2 cellular contexts compared by ENCODE assay signal in the genomic region with DNA sequence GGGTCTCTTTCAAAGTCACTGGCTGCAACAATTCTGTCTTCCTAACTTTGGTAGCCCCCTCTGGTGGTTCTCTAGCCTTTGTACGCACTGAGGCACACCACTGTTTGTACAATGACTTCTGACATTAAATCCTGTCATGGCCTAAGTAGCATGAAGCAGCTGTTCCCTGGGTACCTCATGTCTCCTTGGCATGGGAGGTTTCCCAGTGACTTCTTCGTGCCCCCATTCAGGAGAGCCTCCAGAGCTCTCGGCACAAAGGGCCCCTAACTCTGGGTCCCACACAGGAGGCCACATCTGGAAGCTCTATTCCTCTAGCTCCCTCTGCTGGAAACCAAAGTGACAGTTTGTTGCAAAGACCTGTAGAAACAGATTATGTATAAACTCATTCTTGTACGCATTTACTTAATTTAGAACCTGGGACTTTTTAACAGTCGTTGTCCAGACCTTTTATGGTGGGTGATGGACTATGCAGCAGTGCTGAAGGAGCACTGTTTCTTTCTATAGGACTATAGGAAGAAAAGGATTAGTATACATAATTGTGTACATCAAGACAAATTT.
TF ChIP-seq lines count a peak whose summit lies in the region.

No MANE protein-coding gene starts in this region.

TF ChIP-seq in GM23338, 12 proteins besides CTCF, POLR2A, EP300 and RAD21 (continues in another document):
- TF ChIP-seq NANOG (IDR thresholded peaks at IDR 0.05; ENCODE audit: borderline replicate concordance) (no peak), ZNF331 (CRISPR knock-in tag; IDR thresholded peaks at IDR 0.05; ENCODE audit: low read depth) (no peak), STAT1 (IDR thresholded peaks at IDR 0.05; ENCODE audit: unreplicated experiment) (no peak), JUNB (IDR thresholded peaks at IDR 0.05; ENCODE audit: unreplicated experiment) (no peak), ZNF114 (CRISPR knock-in tag; IDR thresholded peaks at IDR 0.05) (no peak), ZNF462 (CRISPR knock-in tag; IDR thresholded peaks at IDR 0.05) (no peak), CREB1 (CRISPR knock-in tag; IDR thresholded peaks at IDR 0.05; ENCODE audit: low read depth) (no peak), EZH2 (IDR thresholded peaks at IDR 0.05; ENCODE audit: low read depth, unreplicated experiment) (no peak), POLR2AphosphoS5 (IDR thresholded peaks at IDR 0.05; ENCODE audit: low read depth) (no peak)
- TF ChIP-seq, protein P1, sequence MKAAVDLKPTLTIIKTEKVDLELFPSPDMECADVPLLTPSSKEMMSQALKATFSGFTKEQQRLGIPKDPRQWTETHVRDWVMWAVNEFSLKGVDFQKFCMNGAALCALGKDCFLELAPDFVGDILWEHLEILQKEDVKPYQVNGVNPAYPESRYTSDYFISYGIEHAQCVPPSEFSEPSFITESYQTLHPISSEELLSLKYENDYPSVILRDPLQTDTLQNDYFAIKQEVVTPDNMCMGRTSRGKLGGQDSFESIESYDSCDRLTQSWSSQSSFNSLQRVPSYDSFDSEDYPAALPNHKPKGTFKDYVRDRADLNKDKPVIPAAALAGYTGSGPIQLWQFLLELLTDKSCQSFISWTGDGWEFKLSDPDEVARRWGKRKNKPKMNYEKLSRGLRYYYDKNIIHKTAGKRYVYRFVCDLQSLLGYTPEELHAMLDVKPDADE (IDR thresholded peaks at IDR 0.05), result no peak

TF ChIP-seq in IMR-90, 13 proteins besides CTCF, POLR2A, EP300 and RAD21:
- no peak for TF ChIP-seq BHLHE40 (IDR thresholded peaks at IDR 0.05; ENCODE audit: low read depth, low read length)
- TF ChIP-seq SMC3 (IDR thresholded peaks at IDR 0.05; ENCODE audit: low read depth, low read length), result peak; percentile 68
